Comparison of ENCODE assay signal across 20 cellular contexts in the genomic region with DNA sequence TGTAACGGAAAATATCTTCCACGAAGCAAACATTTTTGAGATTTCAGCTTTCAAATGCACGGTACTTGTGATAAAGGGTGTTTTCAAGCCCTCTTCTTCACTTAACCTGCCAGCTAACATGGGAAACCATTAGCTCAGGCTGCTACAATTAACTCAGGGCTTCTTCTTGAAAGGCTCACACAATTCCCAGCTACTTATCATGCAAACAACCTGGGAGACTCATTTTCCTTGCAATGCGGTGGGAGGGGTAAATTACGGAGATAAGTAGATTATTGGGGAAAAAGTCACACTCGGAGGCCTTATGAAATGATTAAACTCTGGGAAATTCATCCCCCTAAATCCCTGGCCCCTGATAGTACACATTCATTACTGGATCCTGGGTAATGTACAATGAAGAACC.
"Had no signal": no experiment of that assay in that cellular context is flagged by ENCODE, and none has a peak within 500 bp of the region (broad histone marks: within the 10 kb centered on the region; RNA-seq: fewer than 3 reads in every experiment).

No MANE protein-coding gene starts in this region.

- H3K4me3 Mint-ChIP-seq: activated naive CD4-positive, alpha-beta T cell treated with anti-CD3 and anti-CD28 coated beads, Interleukin-2, amount 50 U/mL, for 24 hours; nephron had no signal

- H3K27me3 Mint-ChIP-seq: activated naive CD4-positive, alpha-beta T cell treated with anti-CD3 and anti-CD28 coated beads, Interleukin-2, amount 50 U/mL, for 24 hours had no signal

- H3K27me3 ChIP-seq: esophagus squamous epithelium had no signal

- DNase-seq: activated CD8-positive, alpha-beta memory T cell treated with anti-CD3 and anti-CD28 coated beads for 24 hours; activated CD8-positive, alpha-beta memory T cell treated with anti-CD3 and anti-CD28 coated beads, Interleukin-2, amount 50 U/mL, for 48 hours; activated effector memory CD4-positive, alpha-beta T cell treated with anti-CD3 and anti-CD28 coated beads, Interleukin-2, amount 50 U/mL, for 16 hours; activated T-cell treated with anti-CD3 and anti-CD28 coated beads, Interleukin-2, amount 50 U/mL, for 48 hours; amniotic stem cell; dermis blood vessel endothelial cell; effector memory CD4-positive, alpha-beta T cell; esophagus squamous epithelium; midbrain; retina; stimulated activated CD4-positive, alpha-beta T cell treated with anti-CD3 and anti-CD28 coated beads, Interleukin-12 subunit alpha, Interleukin-12 subunit beta, amount 100 ng/mL, for 4 hours; stimulated activated CD4-positive, alpha-beta T cell treated with anti-CD3 and anti-CD28 coated beads, Interleukin-1b, Interleukin-23, amount 100 ng/mL, for 48 hours; stimulated activated CD8-positive, alpha-beta memory T cell treated with anti-CD3 and anti-CD28 coated beads, Interleukin-4, amount 100 ng/mL, for 48 hours; stimulated activated naive CD4-positive, alpha-beta T cell; T-helper 9 cell had no signal

- H3K4me1 ChIP-seq: esophagus squamous epithelium had no signal

- H3K27ac Mint-ChIP-seq: activated naive CD4-positive, alpha-beta T cell treated with anti-CD3 and anti-CD28 coated beads, Interleukin-2, amount 50 U/mL, for 24 hours had no signal

- H3K36me3 ChIP-seq: esophagus squamous epithelium had no signal

- H3K4me1 Mint-ChIP-seq: activated naive CD4-positive, alpha-beta T cell treated with anti-CD3 and anti-CD28 coated beads, Interleukin-2, amount 50 U/mL, for 24 hours had no signal

- H3K9me3 ChIP-seq: esophagus squamous epithelium had no signal

- FAIRE-seq: keratinocyte, urothelium cell line had no signal

- H3K9me3 Mint-ChIP-seq: activated naive CD4-positive, alpha-beta T cell treated with anti-CD3 and anti-CD28 coated beads, Interleukin-2, amount 50 U/mL, for 24 hours; nephron had no signal

- H3K27ac ChIP-seq: esophagus squamous epithelium had no signal

- H3K4me3 ChIP-seq: esophagus squamous epithelium, lung had no signal
